8 cellular contexts compared by ENCODE assay signal in the genomic region with DNA sequence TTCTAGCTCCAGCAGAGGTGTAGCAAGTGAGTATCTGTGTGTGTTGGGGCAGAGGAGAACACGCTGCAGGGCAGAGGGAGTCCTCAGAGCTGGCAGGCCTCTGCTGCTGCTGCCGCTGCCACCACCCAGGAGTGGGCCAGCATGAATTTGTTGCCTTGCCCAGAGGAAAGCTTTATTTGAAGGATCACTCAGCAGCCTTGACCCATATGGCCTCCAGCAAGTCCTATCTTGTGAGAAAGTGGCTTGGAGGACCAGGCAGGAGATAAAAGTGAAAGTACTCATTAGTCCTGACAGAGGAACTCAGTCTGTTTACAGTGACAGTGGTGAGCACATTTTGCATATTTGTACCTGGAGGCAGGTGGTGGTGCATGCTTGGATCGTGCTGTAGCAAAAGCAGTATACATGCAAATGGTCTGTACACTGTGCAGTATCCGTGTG.
DNase-seq lines count a peak whose midpoint lies in the region; ATAC-seq lines count a peak whose summit lies in the region.

No MANE protein-coding gene starts in this region.

- peak; percentile 52 for DNase-seq in activated T-cell treated with anti-CD3 and anti-CD28 coated beads, Interleukin-2, amount 50 U/mL, for 24 hours
- no peak for DNase-seq in activated T-cell treated with anti-CD3 and anti-CD28 coated beads, Interleukin-2, amount 50 U/mL, for 1 hour
- DNase-seq in T-helper 2 cell treated with Interferon-gamma antibody and Interleukin-4, amounts not matched to agents 5 μg/mL and 100 μg/mL, for 36 hours (ENCODE audit: low spot score): no peak
- no peak for DNase-seq in stimulated activated naive B cell treated with anti-CD40 and anti-IgM and Interleukin-4, amounts not matched to agents 10 μg/mL and 1 μg/mL and 100 μg/mL, for 72 hours
- DNase-seq in NCI-H2029 (lab: John Stamatoyannopoulos, UW) (no peak), GM19240 (ENCODE audit: insufficient read length, low spot score) (no peak), nucleus accumbens (lab: John Stamatoyannopoulos, UW) (no peak)

- no peaks in the 10 kb centered on the region for H3K27me3 Mint-ChIP-seq in activated T-cell treated with anti-CD3 and anti-CD28 coated beads, Interleukin-2, amount 50 U/mL, for 24 hours
- no peaks in the 10 kb centered on the region for H3K27me3 Mint-ChIP-seq in T-helper 2 cell treated with Interferon-gamma antibody and Interleukin-4, amounts not matched to agents 5 μg/mL and 100 μg/mL, for 36 hours (ENCODE audit: low read depth)
- no peaks in the 10 kb centered on the region for H3K27me3 Mint-ChIP-seq in stimulated activated naive B cell treated with anti-CD40 and anti-IgM and Interleukin-4, amounts not matched to agents 10 μg/mL and 1 μg/mL and 100 μg/mL, for 72 hours

- peak; percentile 54 for ATAC-seq in HG02938 (IDR thresholded peaks at IDR 0.05; ENCODE audit: unreplicated experiment)
- peak; percentile 49 to 66 for ATAC-seq in stimulated activated naive B cell treated with anti-CD40 and anti-IgM and Interleukin-4, amounts not matched to agents 10 μg/mL and 1 μg/mL and 100 μg/mL, for 72 hours (replicated peaks)

- peaks cover 39% of the 10 kb centered on the region for H3K36me3 Mint-ChIP-seq in activated T-cell treated with anti-CD3 and anti-CD28 coated beads, Interleukin-2, amount 50 U/mL, for 24 hours (ENCODE audit: low read depth)
- peaks cover 33% of the 10 kb centered on the region for H3K36me3 Mint-ChIP-seq in T-helper 2 cell treated with Interferon-gamma antibody and Interleukin-4, amounts not matched to agents 5 μg/mL and 100 μg/mL, for 36 hours (ENCODE audit: low read depth)
- H3K36me3 Mint-ChIP-seq in stimulated activated naive B cell treated with anti-CD40 and anti-IgM and Interleukin-4, amounts not matched to agents 10 μg/mL and 1 μg/mL and 100 μg/mL, for 72 hours: peaks cover 9 to 15% of the 10 kb centered on the region in 2 donors

- H3K27ac Mint-ChIP-seq in activated T-cell treated with anti-CD3 and anti-CD28 coated beads, Interleukin-2, amount 50 U/mL, for 24 hours: peak overlapping the region; percentile 93
- peak overlapping the region; percentile 35 for H3K27ac Mint-ChIP-seq in T-helper 2 cell treated with Interferon-gamma antibody and Interleukin-4, amounts not matched to agents 5 μg/mL and 100 μg/mL, for 36 hours
- H3K27ac Mint-ChIP-seq in stimulated activated naive B cell treated with anti-CD40 and anti-IgM and Interleukin-4, amounts not matched to agents 10 μg/mL and 1 μg/mL and 100 μg/mL, for 72 hours: peak overlapping the region; percentile 97

- peak overlapping the region; percentile 89 for H3K4me3 Mint-ChIP-seq in activated T-cell treated with anti-CD3 and anti-CD28 coated beads, Interleukin-2, amount 50 U/mL, for 24 hours
- H3K4me3 Mint-ChIP-seq in T-helper 2 cell treated with Interferon-gamma antibody and Interleukin-4, amounts not matched to agents 5 μg/mL and 100 μg/mL, for 36 hours: peak overlapping the region; percentile 93
- peak overlapping the region; percentile 93 to 94 for H3K4me3 Mint-ChIP-seq in stimulated activated naive B cell treated with anti-CD40 and anti-IgM and Interleukin-4, amounts not matched to agents 10 μg/mL and 1 μg/mL and 100 μg/mL, for 72 hours

- H3K9me3 Mint-ChIP-seq in activated T-cell treated with anti-CD3 and anti-CD28 coated beads, Interleukin-2, amount 50 U/mL, for 24 hours: no peaks in the 10 kb centered on the region
- no peaks in the 10 kb centered on the region for H3K9me3 Mint-ChIP-seq in T-helper 2 cell treated with Interferon-gamma antibody and Interleukin-4, amounts not matched to agents 5 μg/mL and 100 μg/mL, for 36 hours
- no peaks in the 10 kb centered on the region for H3K9me3 Mint-ChIP-seq in stimulated activated naive B cell treated with anti-CD40 and anti-IgM and Interleukin-4, amounts not matched to agents 10 μg/mL and 1 μg/mL and 100 μg/mL, for 72 hours

- H3K4me1 Mint-ChIP-seq in activated T-cell treated with anti-CD3 and anti-CD28 coated beads, Interleukin-2, amount 50 U/mL, for 24 hours (ENCODE audit: low read depth): peaks cover 82% of the 10 kb centered on the region
- peaks cover 72% of the 10 kb centered on the region for H3K4me1 Mint-ChIP-seq in T-helper 2 cell treated with Interferon-gamma antibody and Interleukin-4, amounts not matched to agents 5 μg/mL and 100 μg/mL, for 36 hours (ENCODE audit: low read depth)
- peaks cover 69 to 89% of the 10 kb centered on the region in 2 donors for H3K4me1 Mint-ChIP-seq in stimulated activated naive B cell treated with anti-CD40 and anti-IgM and Interleukin-4, amounts not matched to agents 10 μg/mL and 1 μg/mL and 100 μg/mL, for 72 hours

Comparison
In these comparisons a context has a peak if more than half of its experiments do, and no peak if none do; other contexts are left out.
1. H3K27ac Mint-ChIP-seq: peak in every context shown above with its lines; median percentile 97 in stimulated activated naive B cell treated with anti-CD40 and anti-IgM and Interleukin-4, amounts not matched to agents 10 μg/mL and 1 μg/mL and 100 μg/mL, for 72 hours; 93 in activated T-cell treated with anti-CD3 and anti-CD28 coated beads, Interleukin-2, amount 50 U/mL, for 24 hours; 35 in T-helper 2 cell treated with Interferon-gamma antibody and Interleukin-4, amounts not matched to agents 5 μg/mL and 100 μg/mL, for 36 hours.